ENCODE assay signal across 8 cellular contexts in genomic region chr3:11671648-11672100, GRCh38. TPM values are rescaled to one million over a fixed set of nuclear protein-coding genes. Genes with fewer than 3 reads are reported as not detected.
DNase-seq lines count a peak whose midpoint lies in the region; ATAC-seq and TF ChIP-seq lines count a peak whose summit lies in the region.

No MANE protein-coding gene starts in this region.

- peaks cover 2% of the 10 kb centered on the region for H3K36me3 Mint-ChIP-seq in osteocyte (ENCODE audit: unreplicated experiment)
- no peaks in the 10 kb centered on the region for H3K36me3 Mint-ChIP-seq in activated naive CD4-positive, alpha-beta T cell treated with anti-CD3 and anti-CD28 coated beads, Interleukin-2, amount 50 U/mL, for 72 hours

- DNase-seq in body of pancreas (peak in 2 of 4 donors; percentile 33 to 58), osteocyte (ENCODE audit: extremely low spot score, unreplicated experiment) (no peak), NCI-H2227 treated with DMSO at 0.1 percent for 48 hours (lab: John Stamatoyannopoulos, UW) (no peak), prostate gland (ENCODE audit: low spot score) (no peak), NCI-H69 (lab: John Stamatoyannopoulos, UW) (no peak)
- DNase-seq in activated naive CD4-positive, alpha-beta T cell treated with anti-CD3 and anti-CD28 coated beads, Interleukin-2, amount 50 U/mL, for 72 hours (ENCODE audit: low spot score in 2 of 2): no peak

- H3K4me3 ChIP-seq in body of pancreas: no peak overlapping the region
- no peak overlapping the region for H3K4me3 ChIP-seq in prostate gland

- H3K9me3 ChIP-seq in body of pancreas (no peaks in the 10 kb centered on the region), prostate gland (no peaks in the 10 kb centered on the region)

- H3K36me3 ChIP-seq in body of pancreas (replicated peaks in 1 of 2; ENCODE audit: insufficient read depth in 1 of 2, low read depth in 2 of 2) (no peaks in the 10 kb centered on the region), prostate gland (no peaks in the 10 kb centered on the region)

- H3K27me3 ChIP-seq in body of pancreas: no peaks in the 10 kb centered on the region
- H3K27me3 ChIP-seq in prostate gland (replicated peaks; ENCODE audit: insufficient read depth): no peaks in the 10 kb centered on the region

- no peak overlapping the region for H3K4me3 Mint-ChIP-seq in osteocyte (ENCODE audit: unreplicated experiment)

- peak; percentile 81 for ATAC-seq in GM18867 (IDR thresholded peaks at IDR 0.05; ENCODE audit: unreplicated experiment)
- ATAC-seq in HG03342 (IDR thresholded peaks at IDR 0.05; ENCODE audit: unreplicated experiment): peak; percentile 65
- peak; percentile 68 for ATAC-seq in body of pancreas
- ATAC-seq in activated naive CD4-positive, alpha-beta T cell treated with anti-CD3 and anti-CD28 coated beads, Interleukin-2, amount 50 U/mL, for 72 hours: no peak

- H3K4me1 ChIP-seq in body of pancreas (peaks cover 62% of the 10 kb centered on the region), prostate gland (replicated peaks) (no peaks in the 10 kb centered on the region)

- 20 to 27% methylated on average over 4 of the region's 4 CpGs for WGBS in body of pancreas, 2 donors
- 51% methylated on average over 4 of the region's 4 CpGs for WGBS in prostate gland

- H3K27ac ChIP-seq in body of pancreas (peak overlapping the region in 3 of 4 donors; percentile 41 to 72 (median 68)), prostate gland (no peak overlapping the region)

- peak overlapping the region; percentile 55 for H3K27ac Mint-ChIP-seq in osteocyte (ENCODE audit: unreplicated experiment)
- H3K27ac Mint-ChIP-seq in activated naive CD4-positive, alpha-beta T cell treated with anti-CD3 and anti-CD28 coated beads, Interleukin-2, amount 50 U/mL, for 72 hours: no peak overlapping the region

- no peak for TF ChIP-seq POLR2A in body of pancreas (IDR thresholded peaks at IDR 0.05)
- TF ChIP-seq POLR2A in prostate gland (IDR thresholded peaks at IDR 0.05): no peak

- intact Hi-C loops in body of pancreas (cut with DNase I) (no loop called here), prostate gland (cut with DNase I) (no loop called here)

- peaks cover 46% of the 10 kb centered on the region for H3K4me1 Mint-ChIP-seq in osteocyte (ENCODE audit: unreplicated experiment)

- TF ChIP-seq CTCF in body of pancreas (IDR thresholded peaks at IDR 0.05) (no peak), osteocyte (IDR thresholded peaks at IDR 0.05) (no peak), prostate gland (IDR thresholded peaks at IDR 0.05) (no peak)

- H3K27me3 Mint-ChIP-seq in osteocyte (ENCODE audit: unreplicated experiment): no peaks in the 10 kb centered on the region

- H3K9me3 Mint-ChIP-seq in osteocyte (ENCODE audit: unreplicated experiment): no peaks in the 10 kb centered on the region
- H3K9me3 Mint-ChIP-seq in activated naive CD4-positive, alpha-beta T cell treated with anti-CD3 and anti-CD28 coated beads, Interleukin-2, amount 50 U/mL, for 72 hours: no peaks in the 10 kb centered on the region

RNA-seq across cellular contexts. Expression of gene VGLL4, which starts 28.0 kb away (rescaled TPM):
- total RNA-seq in body of pancreas: 10 to 100 TPM; 66.4 to 91.0 TPM
- total RNA-seq in osteocyte: 130 and 139 TPM in 2 replicates
- total RNA-seq in prostate gland: 100 to 1,000 TPM in 1 of 2 donors, 10 to 100 TPM in 1; 87.2 to 203 TPM
- total RNA-seq in activated naive CD4-positive, alpha-beta T cell treated with anti-CD3 and anti-CD28 coated beads, Interleukin-2, amount 50 U/mL, for 72 hours: 10 to 100 TPM; 14.8 to 24.9 TPM

Comparison
In these comparisons a context has a peak if more than half of its experiments do, and no peak if none do; other contexts are left out.
1. ATAC-seq: peak in GM18867 (single experiment), HG03342 (single experiment) and body of pancreas (single experiment); none in activated naive CD4-positive, alpha-beta T cell treated with anti-CD3 and anti-CD28 coated beads, Interleukin-2, amount 50 U/mL, for 72 hours (0 of 2).
2. H3K27ac ChIP-seq: peak in body of pancreas (3 of 4); none in prostate gland (0 of 2).